ENCODE assay signal across 8 cellular contexts in the genomic region with DNA sequence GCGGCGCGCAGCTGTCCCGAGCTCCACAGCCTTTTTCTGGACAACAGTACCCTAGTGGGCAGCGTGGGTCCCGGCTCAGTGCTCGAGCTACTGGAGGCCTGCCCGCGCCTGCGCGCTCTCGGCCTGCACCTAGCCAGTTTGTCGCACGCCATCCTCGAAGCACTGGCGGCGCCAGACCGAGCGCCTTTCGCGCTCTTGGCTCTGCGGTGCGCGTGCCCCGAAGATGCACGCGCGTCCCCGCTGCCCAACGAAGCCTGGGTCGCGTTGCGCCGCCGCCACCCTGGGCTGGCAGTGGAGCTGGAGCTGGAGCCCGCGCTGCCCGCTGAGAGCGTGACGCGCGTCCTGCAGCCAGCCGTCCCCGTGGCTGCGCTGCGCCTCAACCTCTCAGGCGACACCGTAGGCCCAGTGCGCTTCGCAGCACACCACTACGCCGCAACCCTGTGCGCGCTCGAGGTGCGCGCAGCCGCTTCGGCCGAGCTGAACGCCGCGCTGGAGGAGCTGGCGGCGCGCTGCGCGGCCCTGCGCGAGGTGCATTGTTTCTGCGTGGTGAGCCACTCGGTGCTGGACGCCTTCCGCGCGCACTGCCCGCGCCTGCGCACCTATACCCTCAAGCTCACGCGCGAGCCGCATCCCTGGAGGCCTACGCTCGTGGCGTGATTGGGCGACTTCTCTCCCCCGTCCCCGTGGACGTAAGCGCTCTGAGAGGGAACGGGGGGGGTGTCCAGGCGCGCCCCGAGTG. TPM values are rescaled to one million over a fixed set of nuclear protein-coding genes. Genes with fewer than 3 reads are reported as not detected.
DNase-seq lines count a peak whose midpoint lies in the region; ATAC-seq and TF ChIP-seq lines count a peak whose summit lies in the region.

No MANE protein-coding gene starts in this region.

- CTCF ChIA-PET in activated CD4-positive, alpha-beta memory T cell treated with anti-CD3 and anti-CD28 coated beads for 36 hours (lab: Charles Lee) = interaction anchor here (0.5 to 14.8 kb wide), 14 partner anchors 8 to 289 kb away, joined by 3 to 350 read pairs (median 3); partner anchors contain the start of gene EXOC3L1

- POLR2A ChIA-PET in activated CD4-positive, alpha-beta memory T cell treated with anti-CD3 and anti-CD28 coated beads for 36 hours (lab: Charles Lee) = interaction anchor here (0.8 to 1.3 kb wide), 6 partner anchors 8 to 134 kb away, joined by 3 to 6 read pairs (median 3); partner anchors contain the start of gene B3GNT9

- peaks cover 10% of the 10 kb centered on the region for H3K36me3 Mint-ChIP-seq in activated CD4-positive, alpha-beta memory T cell treated with anti-CD3 and anti-CD28 coated beads for 36 hours

- intact Hi-C loops in Right ventricle myocardium inferior (cut with DNase I) (no loop called here), cardiac septum (cut with DNase I) (no loop called here)
- intact Hi-C loops in activated CD4-positive, alpha-beta memory T cell treated with anti-CD3 and anti-CD28 coated beads for 36 hours (cut with micrococcal nuclease) = no loop called here

- peaks cover 33% of the 10 kb centered on the region for H3K27me3 Mint-ChIP-seq in activated CD4-positive, alpha-beta memory T cell treated with anti-CD3 and anti-CD28 coated beads for 36 hours

- H3K4me1 Mint-ChIP-seq in activated CD4-positive, alpha-beta memory T cell treated with anti-CD3 and anti-CD28 coated beads for 36 hours (ENCODE audit: low read depth) = peaks cover 36% of the 10 kb centered on the region

- no peak for TF ChIP-seq CTCF in fibroblast of the aortic adventitia (IDR thresholded peaks at IDR 0.05; ENCODE audit: insufficient read depth, low read length)

- no peak overlapping the region for H3K27ac Mint-ChIP-seq in activated CD4-positive, alpha-beta memory T cell treated with anti-CD3 and anti-CD28 coated beads for 36 hours

- DNase-seq in Right ventricle myocardium inferior (ENCODE audit: missing footprints) = peak; percentile 86
- no peak for DNase-seq in cardiac septum (ENCODE audit: low spot score)
- DNase-seq in activated CD4-positive, alpha-beta memory T cell treated with anti-CD3 and anti-CD28 coated beads for 36 hours = peak; percentile 61
- peak; percentile 56 for DNase-seq in fibroblast of the aortic adventitia (ENCODE audit: low read depth)
- DNase-seq in occipital lobe (lab: John Stamatoyannopoulos, UW) = peak; percentile 80
- no peak for DNase-seq in AG20443 (ENCODE audit: low spot score)

- no peaks in the 10 kb centered on the region for H3K9me3 Mint-ChIP-seq in activated CD4-positive, alpha-beta memory T cell treated with anti-CD3 and anti-CD28 coated beads for 36 hours

- H3K4me3 Mint-ChIP-seq in activated CD4-positive, alpha-beta memory T cell treated with anti-CD3 and anti-CD28 coated beads for 36 hours = peak overlapping the region; percentile 8

- ATAC-seq in Right ventricle myocardium inferior = peak; percentile 51
- no peak for ATAC-seq in GM18517 (IDR thresholded peaks at IDR 0.05; ENCODE audit: unreplicated experiment)
- no peak for ATAC-seq in GM18498 (IDR thresholded peaks at IDR 0.05; ENCODE audit: unreplicated experiment)

- H3K4me3 ChIP-seq in fibroblast of the aortic adventitia (ENCODE audit: low read depth, low read length) = peak overlapping the region; percentile 25

RNA-seq across cellular contexts. Expression of gene HSF4, which starts 1.2 kb away (rescaled TPM):
- total RNA-seq in Right ventricle myocardium inferior = 49.9 TPM
- total RNA-seq in cardiac septum = 49.1 TPM
- 10 to 100 TPM; 34.8 to 36.1 TPM for total RNA-seq in activated CD4-positive, alpha-beta memory T cell treated with anti-CD3 and anti-CD28 coated beads for 36 hours
- 6.4 and 17.9 TPM in 2 replicates for total RNA-seq in fibroblast of the aortic adventitia (ENCODE audit: low replicate concordance)
- total RNA-seq in occipital lobe = 5.1 TPM

RNA-seq across cellular contexts. Expression of gene FBXL8, which starts 3.6 kb away (rescaled TPM):
- 10.8 TPM for total RNA-seq in Right ventricle myocardium inferior
- total RNA-seq in cardiac septum = 9.5 TPM
- total RNA-seq in activated CD4-positive, alpha-beta memory T cell treated with anti-CD3 and anti-CD28 coated beads for 36 hours = 10 to 100 TPM; 24.1 to 25.7 TPM
- 11.3 and 29.7 TPM in 2 replicates for total RNA-seq in fibroblast of the aortic adventitia (ENCODE audit: low replicate concordance)
- total RNA-seq in occipital lobe = 2.0 TPM

RNA-seq across cellular contexts. Expression of gene TRADD, which starts 3.6 kb away (rescaled TPM):
- 8.2 TPM for total RNA-seq in Right ventricle myocardium inferior
- total RNA-seq in cardiac septum = 11.0 TPM
- total RNA-seq in activated CD4-positive, alpha-beta memory T cell treated with anti-CD3 and anti-CD28 coated beads for 36 hours = 10 to 100 TPM; 41.7 to 43.2 TPM
- total RNA-seq in fibroblast of the aortic adventitia (ENCODE audit: low replicate concordance) = 12.3 and 29.1 TPM in 2 replicates
- total RNA-seq in occipital lobe = 1.2 TPM

RNA-seq across cellular contexts. Expression of gene NOL3, which starts 7.0 kb away (rescaled TPM):
- 109 TPM for total RNA-seq in Right ventricle myocardium inferior
- 86.3 TPM for total RNA-seq in cardiac septum
- 10 to 100 TPM; 14.8 to 20.1 TPM for total RNA-seq in activated CD4-positive, alpha-beta memory T cell treated with anti-CD3 and anti-CD28 coated beads for 36 hours
- 10.1 and 27.1 TPM in 2 replicates for total RNA-seq in fibroblast of the aortic adventitia (ENCODE audit: low replicate concordance)
- total RNA-seq in occipital lobe = 4.1 TPM

RNA-seq across cellular contexts. Expression of gene B3GNT9, which starts 12.5 kb away (rescaled TPM):
- total RNA-seq in Right ventricle myocardium inferior (9.3 TPM), cardiac septum (12.4 TPM), fibroblast of the aortic adventitia (ENCODE audit: low replicate concordance) (37.0 and 42.4 TPM in 2 replicates), occipital lobe (1.2 TPM)
- total RNA-seq in activated CD4-positive, alpha-beta memory T cell treated with anti-CD3 and anti-CD28 coated beads for 36 hours = 1 to 10 TPM; 5.1 to 5.6 TPM

Comparison
In these comparisons a context has a peak if more than half of its experiments do, and no peak if none do; other contexts are left out.
1. DNase-seq: peak in Right ventricle myocardium inferior (single experiment), activated CD4-positive, alpha-beta memory T cell treated with anti-CD3 and anti-CD28 coated beads for 36 hours (single experiment), fibroblast of the aortic adventitia (single experiment) and occipital lobe (single experiment); none in cardiac septum (single experiment) and AG20443 (single experiment).